In the genomic region with DNA sequence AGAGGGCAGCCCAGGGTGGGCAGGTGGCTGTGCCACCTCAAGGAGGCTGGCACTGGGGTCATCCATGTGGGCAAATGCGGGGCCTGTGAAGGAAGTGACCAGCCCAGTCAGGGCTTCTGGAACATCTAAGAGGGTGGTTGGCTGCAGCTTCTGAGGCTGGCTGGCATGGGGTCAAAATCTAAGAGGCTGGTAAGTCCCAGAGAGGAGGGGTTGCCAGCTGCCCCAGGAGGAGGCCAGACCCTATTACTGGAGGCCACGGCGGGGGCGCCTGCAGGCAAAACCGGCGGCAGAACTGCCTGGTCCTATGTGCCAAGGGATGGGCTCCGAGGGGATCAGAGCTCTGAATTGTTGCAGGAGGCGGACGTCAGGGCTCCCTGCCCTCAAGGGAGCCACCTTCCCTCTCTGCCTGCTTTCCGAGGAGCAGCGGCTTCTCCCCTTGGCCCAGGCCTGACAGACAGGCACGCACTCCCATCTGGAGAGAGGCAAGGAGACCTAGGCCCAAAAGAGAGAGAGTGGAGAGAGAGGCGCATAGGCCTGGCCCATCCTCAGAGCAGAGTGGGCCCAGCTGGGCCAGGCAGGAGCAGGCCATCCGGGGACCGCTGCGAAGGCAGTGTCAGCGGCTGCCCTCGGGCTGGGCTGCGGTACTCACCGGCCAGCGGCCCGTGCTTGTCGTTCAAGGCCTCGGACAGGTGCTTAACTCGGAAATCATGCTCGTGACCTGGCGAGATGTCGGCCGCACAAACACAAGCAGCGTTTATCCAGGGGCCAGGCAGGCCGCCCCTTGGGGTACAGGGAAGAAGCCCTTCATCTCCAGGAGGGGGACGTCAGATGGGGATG, we compare ENCODE assay signal across 17 cellular contexts. TPM values are rescaled to one million over a fixed set of nuclear protein-coding genes. Genes with fewer than 3 reads are reported as not detected.
"Had no signal": no experiment of that assay in that cellular context is flagged by ENCODE, and none has a peak within 500 bp of the region (broad histone marks: within the 10 kb centered on the region; RNA-seq: fewer than 3 reads in every experiment).

No MANE protein-coding gene starts in this region.

- H3K27ac ChIP-seq: epithelial cell of prostate, gastroesophageal sphincter, hepatocyte, pancreas, tibial nerve had no signal

- H3K9me3 ChIP-seq: gastroesophageal sphincter, pancreas, tibial nerve had no signal

- H3K4me2 ChIP-seq: hepatocyte, smooth muscle cell had no signal

- FAIRE-seq: pancreas had no signal

- H3K79me2 ChIP-seq: hepatocyte had no signal

- H3K27me3 Mint-ChIP-seq: activated CD4-positive, alpha-beta memory T cell treated with anti-CD3 and anti-CD28 coated beads for 36 hours had no signal

- DNase-seq: activated CD4-positive, alpha-beta memory T cell treated with anti-CD3 and anti-CD28 coated beads for 36 hours; activated T-cell treated with anti-CD3 and anti-CD28 coated beads, Interleukin-2, amount 50 U/mL, for 72 hours; central memory CD4-positive, alpha-beta T cell; effector memory CD4-positive, alpha-beta T cell; retina; SW 1271; T-helper 9 cell had no signal

- H3K4me3 Mint-ChIP-seq: activated CD4-positive, alpha-beta memory T cell treated with anti-CD3 and anti-CD28 coated beads for 36 hours; activated T-cell treated with anti-CD3 and anti-CD28 coated beads, Interleukin-2, amount 50 U/mL, for 72 hours had no signal

- H3K27me3 ChIP-seq: gastroesophageal sphincter, hepatocyte, pancreas, tibial nerve had no signal

- H3K4me1 ChIP-seq: gastroesophageal sphincter, pancreas, tibial nerve had no signal

- H2AFZ ChIP-seq: hepatocyte had no signal

- ATAC-seq: activated T-cell treated with anti-CD3 and anti-CD28 coated beads, Interleukin-2, amount 50 U/mL, for 72 hours; gastroesophageal sphincter; pancreas had no signal

- H3K27ac Mint-ChIP-seq: activated CD4-positive, alpha-beta memory T cell treated with anti-CD3 and anti-CD28 coated beads for 36 hours; activated T-cell treated with anti-CD3 and anti-CD28 coated beads, Interleukin-2, amount 50 U/mL, for 72 hours had no signal

- H3K9me3 Mint-ChIP-seq: activated CD4-positive, alpha-beta memory T cell treated with anti-CD3 and anti-CD28 coated beads for 36 hours; activated T-cell treated with anti-CD3 and anti-CD28 coated beads, Interleukin-2, amount 50 U/mL, for 72 hours had no signal

- H3K4me3 ChIP-seq: gastroesophageal sphincter, hepatocyte, pancreas, smooth muscle cell, tibial nerve had no signal

RNA-seq across cellular contexts. Expression of a gene that starts 10.9 kb away (rescaled TPM):
- total RNA-seq: gastroesophageal sphincter, hepatocyte, kidney epithelial cell, lower leg skin, smooth muscle cell, subcutaneous adipose tissue, tibial nerve had no signal
- polyA plus RNA-seq: neural cell had no signal

RNA-seq across cellular contexts. Expression of a gene that starts 15.3 kb away (rescaled TPM):
- total RNA-seq: gastroesophageal sphincter, hepatocyte, smooth muscle cell, subcutaneous adipose tissue, tibial nerve had no signal
- polyA plus RNA-seq: neural cell, smooth muscle cell had no signal

RNA-seq across cellular contexts. Expression of a gene that starts 51.1 kb away (rescaled TPM):
- total RNA-seq: gastroesophageal sphincter, smooth muscle cell, subcutaneous adipose tissue, tibial nerve had no signal
- polyA plus RNA-seq: smooth muscle cell had no signal
